Comparison of ENCODE assay signal across 11 cellular contexts in genomic region chr9:92439921-92440750, GRCh38. TPM values are rescaled to one million over a fixed set of nuclear protein-coding genes. Genes with fewer than 3 reads are reported as not detected.
DNase-seq lines count a peak whose midpoint lies in the region; ATAC-seq, FAIRE-seq and TF ChIP-seq lines count a peak whose summit lies in the region.
"Had no signal": no experiment of that assay in that cellular context is flagged by ENCODE, and none has a peak within 500 bp of the region (broad histone marks: within the 10 kb centered on the region; RNA-seq: fewer than 3 reads in every experiment).

No MANE protein-coding gene starts in this region.

- intact Hi-C loops in psoas muscle (cut with DNase I): loop anchor here in 1 of 2 donors (5.0 kb wide), 1 partner anchor 98 kb away; no protein-coding TSS in a partner anchor

- no peaks in the 10 kb centered on the region for H3K9me3 ChIP-seq in psoas muscle

- peak; percentile 84 for FAIRE-seq in GM12891 (lab: Jason Lieb, UNC)

- DNase-seq in GM12891 (ENCODE audit: insufficient read length, low spot score) (no peak), RKO (ENCODE audit: low spot score) (peak; percentile 90), epithelial cell of esophagus (ENCODE audit: low read depth) (peak; percentile 93), psoas muscle (no peak), retina (no peak)
- DNase-seq: activated CD4-positive, alpha-beta T cell treated with anti-CD3 and anti-CD28 coated beads for 48 hours; activated naive CD4-positive, alpha-beta T cell treated with anti-CD3 and anti-CD28 coated beads, Interleukin-2, amount 50 U/mL, for 16 hours; KG1; Right ventricle myocardium superior had no signal

- no peaks in the 10 kb centered on the region for H3K36me3 ChIP-seq in psoas muscle (ENCODE audit: insufficient read depth in 1 of 2, low read depth in 1 of 2)

- WGBS in psoas muscle, 3 donors: 54 to 70% (median 61%) methylated on average over 5 of the region's 5 CpGs

- peaks cover 8% of the 10 kb centered on the region for H3K4me1 ChIP-seq in psoas muscle

- no peak overlapping the region for H3K4me3 ChIP-seq in epithelial cell of esophagus (ENCODE audit: low read length)
- H3K4me3 ChIP-seq in psoas muscle: no peak overlapping the region

- H3K27me3 ChIP-seq in psoas muscle (ENCODE audit: insufficient read depth in 3 of 3, low read length in 2 of 3): no peaks in the 10 kb centered on the region

- no peak for TF ChIP-seq CTCF in epithelial cell of esophagus (IDR thresholded peaks at IDR 0.05; ENCODE audit: insufficient read depth, low read depth, low read length, missing control alignments)
- TF ChIP-seq CTCF in psoas muscle (IDR thresholded peaks at IDR 0.05): no peak

- TF ChIP-seq POLR2A in GM12891 (IDR thresholded peaks at IDR 0.05; ENCODE audit: low read depth, low read length): no peak

- H3K27ac ChIP-seq in psoas muscle: peak overlapping the region; percentile 56

- ATAC-seq in psoas muscle: peak; percentile 99 to 100 (median 100)
- no peak for ATAC-seq in GM21367 (IDR thresholded peaks at IDR 0.05; ENCODE audit: unreplicated experiment)
- no peak for ATAC-seq in GM21825 (IDR thresholded peaks at IDR 0.05; ENCODE audit: unreplicated experiment)

TF ChIP-seq in GM12891, 5 proteins besides CTCF, POLR2A, EP300 and RAD21:
- TF ChIP-seq POLR2AphosphoS5 (IDR thresholded peaks at IDR 0.05; ENCODE audit: low read depth, low read length) (no peak), POU2F2 (IDR thresholded peaks at IDR 0.05; ENCODE audit: low read depth, low read length) (no peak), TAF1 (IDR thresholded peaks at IDR 0.05; ENCODE audit: low read depth, low read length) (no peak), SPI1 (IDR thresholded peaks at IDR 0.05; ENCODE audit: low read depth, low read length) (no peak), PAX5 (IDR thresholded peaks at IDR 0.05; ENCODE audit: insufficient read depth, low read length, severe bottlenecking) (no peak)

RNA-seq across cellular contexts. Expression of gene OMD, which starts 15.9 kb away (rescaled TPM):
- polyA plus RNA-seq in GM12891 (2012; ENCODE audit: low read depth, missing spikeins): not detected
- 1 to 10 TPM in 1 of 4 donors, under 1 TPM in 3; 0.12 to 1.7 (median 0.73) TPM for total RNA-seq in psoas muscle
- under 1 TPM; 0.45 to 0.98 (median 0.68) TPM for polyA plus RNA-seq in psoas muscle

RNA-seq across cellular contexts. Expression of gene OGN, which starts 35.8 kb away (rescaled TPM):
- not detected for polyA plus RNA-seq in GM12891 (2012; ENCODE audit: low read depth, missing spikeins)
- 1 to 10 TPM in 2 of 4 donors, under 1 TPM in 2; 0.64 to 7.4 (median 1.9) TPM for total RNA-seq in psoas muscle
- 1 to 10 TPM in 1 of 3 donors, under 1 TPM in 2; 0.65 to 1.1 (median 0.76) TPM for polyA plus RNA-seq in psoas muscle

RNA-seq across cellular contexts. Expression of gene ASPN, which starts 42.2 kb away (rescaled TPM):
- not detected for polyA plus RNA-seq in GM12891 (2012; ENCODE audit: low read depth, missing spikeins)
- total RNA-seq in psoas muscle: 1 to 10 TPM in 3 of 4 donors, under 1 TPM in 1; 0.52 to 5.7 (median 1.4) TPM
- polyA plus RNA-seq in psoas muscle: 1 to 10 TPM in 2 of 3 donors, under 1 TPM in 1; 0.82 to 1.2 (median 1.2) TPM

Comparison
In these comparisons a context has a peak if more than half of its experiments do, and no peak if none do; other contexts are left out.
1. DNase-seq: peak in RKO (single experiment) and epithelial cell of esophagus (single experiment); none in GM12891 (single experiment), psoas muscle (0 of 2) and retina (single experiment).
2. ATAC-seq: peak in psoas muscle (4 of 4); none in GM21367 (single experiment) and GM21825 (single experiment).